In the genomic region with DNA sequence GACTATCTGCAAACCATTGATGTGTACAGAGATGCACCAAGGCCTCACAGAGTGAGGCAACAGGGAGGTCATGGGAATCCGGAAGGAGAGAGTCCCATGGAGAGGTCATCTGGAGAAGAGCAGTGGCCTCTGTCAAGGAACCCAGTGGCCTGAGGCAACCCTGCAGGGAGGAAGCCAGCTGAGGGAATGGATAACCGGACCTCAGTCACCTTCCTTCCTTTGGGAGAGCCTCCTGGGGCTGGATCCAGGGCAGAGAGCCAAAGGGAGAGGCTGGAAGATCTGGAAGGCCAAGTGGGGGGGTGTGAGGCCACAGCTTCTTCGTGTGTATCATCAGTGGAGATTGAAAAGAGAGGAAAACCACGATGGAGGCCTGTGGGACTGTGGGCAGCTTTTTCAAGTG, we compare ENCODE assay signal across 11 cellular contexts. TPM values are rescaled to one million over a fixed set of nuclear protein-coding genes. Genes with fewer than 3 reads are reported as not detected.
A peak's percentile ranks its signal among the peaks of the same experiment; 100 is the strongest.
DNase-seq lines count a peak whose midpoint lies in the region; ATAC-seq and TF ChIP-seq lines count a peak whose summit lies in the region.
"Had no signal": no experiment of that assay in that cellular context is flagged by ENCODE, and none has a peak within 500 bp of the region (broad histone marks: within the 10 kb centered on the region; RNA-seq: fewer than 3 reads in every experiment).

No MANE protein-coding gene starts in this region.

- no peaks in the 10 kb centered on the region for H3K27me3 Mint-ChIP-seq in activated T-cell treated with anti-CD3 and anti-CD28 coated beads, Interleukin-2, amount 50 U/mL, for 24 hours
- no peaks in the 10 kb centered on the region for H3K27me3 Mint-ChIP-seq in activated CD8-positive, alpha-beta T cell treated with anti-CD3 and anti-CD28 coated beads for 36 hours
- H3K27me3 Mint-ChIP-seq in stimulated activated naive B cell treated with anti-CD40 and anti-IgM and Interleukin-4, amounts not matched to agents 10 μg/mL and 1 μg/mL and 100 μg/mL, for 72 hours = no peaks in the 10 kb centered on the region

- H3K36me3 Mint-ChIP-seq in activated T-cell treated with anti-CD3 and anti-CD28 coated beads, Interleukin-2, amount 50 U/mL, for 24 hours (ENCODE audit: low read depth) = no peaks in the 10 kb centered on the region
- H3K36me3 Mint-ChIP-seq in activated CD8-positive, alpha-beta T cell treated with anti-CD3 and anti-CD28 coated beads for 36 hours (ENCODE audit: low read depth) = no peaks in the 10 kb centered on the region
- no peaks in the 10 kb centered on the region for H3K36me3 Mint-ChIP-seq in stimulated activated naive B cell treated with anti-CD40 and anti-IgM and Interleukin-4, amounts not matched to agents 10 μg/mL and 1 μg/mL and 100 μg/mL, for 72 hours

- CTCF ChIA-PET in activated CD8-positive, alpha-beta T cell treated with anti-CD3 and anti-CD28 coated beads for 36 hours (lab: Charles Lee) = interaction anchor here (0.6 to 6.5 kb wide), 4 partner anchors 15 to 52 kb away, joined by 3 to 63 read pairs (median 7); no protein-coding TSS in a partner anchor

- H3K27ac Mint-ChIP-seq in activated T-cell treated with anti-CD3 and anti-CD28 coated beads, Interleukin-2, amount 50 U/mL, for 24 hours = peak overlapping the region; percentile 2
- peak overlapping the region; percentile 51 for H3K27ac Mint-ChIP-seq in activated CD8-positive, alpha-beta T cell treated with anti-CD3 and anti-CD28 coated beads for 36 hours
- H3K27ac Mint-ChIP-seq in stimulated activated naive B cell treated with anti-CD40 and anti-IgM and Interleukin-4, amounts not matched to agents 10 μg/mL and 1 μg/mL and 100 μg/mL, for 72 hours = peak overlapping the region; percentile 81

- H3K9me3 Mint-ChIP-seq in activated T-cell treated with anti-CD3 and anti-CD28 coated beads, Interleukin-2, amount 50 U/mL, for 24 hours = no peaks in the 10 kb centered on the region
- H3K9me3 Mint-ChIP-seq in activated CD8-positive, alpha-beta T cell treated with anti-CD3 and anti-CD28 coated beads for 36 hours = no peaks in the 10 kb centered on the region
- peaks cover 2 to 6% of the 10 kb centered on the region in 2 donors for H3K9me3 Mint-ChIP-seq in stimulated activated naive B cell treated with anti-CD40 and anti-IgM and Interleukin-4, amounts not matched to agents 10 μg/mL and 1 μg/mL and 100 μg/mL, for 72 hours

- POLR2A ChIA-PET in activated CD8-positive, alpha-beta T cell treated with anti-CD3 and anti-CD28 coated beads for 36 hours (lab: Charles Lee) = interaction anchor here (0.7 to 2.1 kb wide), 5 partner anchors 15 to 352 kb away, joined by 3 to 5 read pairs (median 4); no protein-coding TSS in a partner anchor

- H3K9me3 ChIP-seq in heart right ventricle (peaks cover 0 to 6% (median 0%) of the 10 kb centered on the region in 11 donors), mucosa of descending colon (no peaks in the 10 kb centered on the region)

- WGBS in heart right ventricle, 2 donors = 35 to 47% methylated on average over 4 of the region's 4 CpGs

- no peak for ATAC-seq in activated CD8-positive, alpha-beta T cell treated with anti-CD3 and anti-CD28 coated beads for 36 hours
- ATAC-seq in heart right ventricle (peak; percentile 92 to 97 (median 96)), HG03159 (IDR thresholded peaks at IDR 0.05; ENCODE audit: unreplicated experiment) (no peak), mucosa of descending colon (no peak)
- no peak for ATAC-seq in stimulated activated naive B cell treated with anti-CD40 and anti-IgM and Interleukin-4, amounts not matched to agents 10 μg/mL and 1 μg/mL and 100 μg/mL, for 72 hours (replicated peaks)
- ATAC-seq: esophagus mucosa had no signal

- no peak for DNase-seq in activated T-cell treated with anti-CD3 and anti-CD28 coated beads, Interleukin-2, amount 50 U/mL, for 24 hours
- no peak for DNase-seq in activated T-cell treated with anti-CD3 and anti-CD28 coated beads, Interleukin-2, amount 50 U/mL, for 1 hour
- DNase-seq in activated CD8-positive, alpha-beta T cell treated with anti-CD3 and anti-CD28 coated beads for 36 hours = no peak
- DNase-seq in heart right ventricle (peak; percentile 81 to 91), NCI-H69 (lab: John Stamatoyannopoulos, UW) (no peak), mucosa of descending colon (no peak)
- DNase-seq in stimulated activated naive B cell treated with anti-CD40 and anti-IgM and Interleukin-4, amounts not matched to agents 10 μg/mL and 1 μg/mL and 100 μg/mL, for 72 hours = no peak
- DNase-seq: NCI-H1694 treated with DMSO at 0.1 percent for 48 hours had no signal

- H3K36me3 ChIP-seq in heart right ventricle = no peaks in the 10 kb centered on the region
- H3K36me3 ChIP-seq in mucosa of descending colon (ENCODE audit: low read depth) = no peaks in the 10 kb centered on the region

- peak overlapping the region in 9 of 10 donors; percentile 50 to 73 (median 63) for H3K27ac ChIP-seq in heart right ventricle

- peaks cover 43% of the 10 kb centered on the region for H3K4me1 Mint-ChIP-seq in activated T-cell treated with anti-CD3 and anti-CD28 coated beads, Interleukin-2, amount 50 U/mL, for 24 hours (ENCODE audit: low read depth)
- peaks cover 43% of the 10 kb centered on the region for H3K4me1 Mint-ChIP-seq in activated CD8-positive, alpha-beta T cell treated with anti-CD3 and anti-CD28 coated beads for 36 hours (ENCODE audit: low read depth)
- H3K4me1 Mint-ChIP-seq in stimulated activated naive B cell treated with anti-CD40 and anti-IgM and Interleukin-4, amounts not matched to agents 10 μg/mL and 1 μg/mL and 100 μg/mL, for 72 hours = peaks cover 21 to 38% of the 10 kb centered on the region in 2 donors

- H3K4me3 ChIP-seq in heart right ventricle = no peak overlapping the region
- no peak overlapping the region for H3K4me3 ChIP-seq in mucosa of descending colon

- intact Hi-C loops in activated CD8-positive, alpha-beta T cell treated with anti-CD3 and anti-CD28 coated beads for 36 hours (cut with micrococcal nuclease) = loop anchor here (2.0 kb wide), 1 partner anchor 15 kb away; no protein-coding TSS in a partner anchor
- intact Hi-C loops in heart right ventricle (cut with DNase I) (no loop called here), mucosa of descending colon (cut with DNase I, micrococcal nuclease) (no loop called here)

- H3K4me3 Mint-ChIP-seq in activated T-cell treated with anti-CD3 and anti-CD28 coated beads, Interleukin-2, amount 50 U/mL, for 24 hours = no peak overlapping the region
- no peak overlapping the region for H3K4me3 Mint-ChIP-seq in activated CD8-positive, alpha-beta T cell treated with anti-CD3 and anti-CD28 coated beads for 36 hours
- no peak overlapping the region for H3K4me3 Mint-ChIP-seq in stimulated activated naive B cell treated with anti-CD40 and anti-IgM and Interleukin-4, amounts not matched to agents 10 μg/mL and 1 μg/mL and 100 μg/mL, for 72 hours

- H3K4me1 ChIP-seq in heart right ventricle (peaks cover 0 to 36% (median 13%) of the 10 kb centered on the region in 9 donors), mucosa of descending colon (ENCODE audit: low read depth) (no peaks in the 10 kb centered on the region)

- no peaks in the 10 kb centered on the region for H3K27me3 ChIP-seq in heart right ventricle

- no peak for TF ChIP-seq CTCF in activated CD8-positive, alpha-beta T cell treated with anti-CD3 and anti-CD28 coated beads for 36 hours (IDR thresholded peaks at IDR 0.05)
- TF ChIP-seq CTCF in heart right ventricle (IDR thresholded peaks at IDR 0.05) (no peak), mucosa of descending colon (IDR thresholded peaks at IDR 0.05) (no peak)

RNA-seq across cellular contexts. Expression of a gene that starts 24.3 kb away (rescaled TPM):
- 10 to 100 TPM; 24.3 to 25.6 TPM for total RNA-seq in activated CD8-positive, alpha-beta T cell treated with anti-CD3 and anti-CD28 coated beads for 36 hours
- total RNA-seq in heart right ventricle = 10 to 100 TPM in 1 of 10 donors, 1 to 10 TPM in 7, under 1 TPM in 2; 0.68 to 11.3 (median 3.3) TPM
- 1 to 10 TPM; 1.3 to 3.7 TPM for polyA plus RNA-seq in heart right ventricle
- total RNA-seq in mucosa of descending colon = 1 to 10 TPM; 1.8 to 6.2 (median 3.8) TPM
- total RNA-seq: HT-29 had no signal

RNA-seq across cellular contexts. Expression of a gene that starts 50.9 kb away (rescaled TPM):
- total RNA-seq in activated CD8-positive, alpha-beta T cell treated with anti-CD3 and anti-CD28 coated beads for 36 hours = under 1 TPM; 0.20 to 0.65 TPM
- total RNA-seq in heart right ventricle = 1 to 10 TPM; 1.3 to 5.7 (median 3.2) TPM
- 1 to 10 TPM; 2.3 to 2.9 TPM for polyA plus RNA-seq in heart right ventricle
- total RNA-seq in mucosa of descending colon = 10 to 100 TPM in 1 of 3 donors, 1 to 10 TPM in 2; 4.7 to 14.6 (median 6.9) TPM
- total RNA-seq: HT-29 had no signal

Comparison
In these comparisons a context has a peak if more than half of its experiments do, and no peak if none do; other contexts are left out.
1. DNase-seq: peak in heart right ventricle (2 of 2); none in activated T-cell treated with anti-CD3 and anti-CD28 coated beads, Interleukin-2, amount 50 U/mL, for 24 hours (single experiment), activated T-cell treated with anti-CD3 and anti-CD28 coated beads, Interleukin-2, amount 50 U/mL, for 1 hour (single experiment), activated CD8-positive, alpha-beta T cell treated with anti-CD3 and anti-CD28 coated beads for 36 hours (single experiment), stimulated activated naive B cell treated with anti-CD40 and anti-IgM and Interleukin-4, amounts not matched to agents 10 μg/mL and 1 μg/mL and 100 μg/mL, for 72 hours (single experiment), NCI-H69 (single experiment) and mucosa of descending colon (0 of 3).
2. H3K27ac Mint-ChIP-seq: peak in every context shown above with its lines; median percentile 81 in stimulated activated naive B cell treated with anti-CD40 and anti-IgM and Interleukin-4, amounts not matched to agents 10 μg/mL and 1 μg/mL and 100 μg/mL, for 72 hours; 51 in activated CD8-positive, alpha-beta T cell treated with anti-CD3 and anti-CD28 coated beads for 36 hours; 2 in activated T-cell treated with anti-CD3 and anti-CD28 coated beads, Interleukin-2, amount 50 U/mL, for 24 hours.
3. ATAC-seq: peak in heart right ventricle (8 of 8); none in activated CD8-positive, alpha-beta T cell treated with anti-CD3 and anti-CD28 coated beads for 36 hours (single experiment), stimulated activated naive B cell treated with anti-CD40 and anti-IgM and Interleukin-4, amounts not matched to agents 10 μg/mL and 1 μg/mL and 100 μg/mL, for 72 hours (0 of 2), HG03159 (single experiment) and mucosa of descending colon (single experiment).